In the genomic region with DNA sequence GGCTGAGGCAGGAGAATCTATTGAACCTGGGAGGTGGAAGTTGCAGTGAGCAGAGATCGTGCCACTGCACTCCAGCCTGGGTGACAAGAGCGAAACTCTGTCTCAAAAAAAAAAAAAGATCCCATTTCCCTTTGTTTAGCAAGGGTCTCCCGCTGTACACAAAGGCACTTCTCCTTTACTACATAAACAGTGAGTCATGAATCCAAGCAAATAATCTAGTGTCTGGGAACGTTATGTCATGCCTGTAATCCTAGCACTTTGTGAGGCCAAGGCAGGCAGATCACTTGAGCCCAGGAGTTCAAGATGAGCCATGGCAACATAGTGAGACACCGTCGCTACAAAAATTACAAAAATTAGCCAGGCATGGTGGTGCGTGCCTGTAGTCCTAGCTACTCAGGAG, we compare ENCODE assay signal across 8 cellular contexts. TPM values are rescaled to one million over a fixed set of nuclear protein-coding genes. Genes with fewer than 3 reads are reported as not detected.
DNase-seq lines count a peak whose midpoint lies in the region; ATAC-seq and TF ChIP-seq lines count a peak whose summit lies in the region.
"Not testable (repeated sequence)": the region's sequence is repeated elsewhere in the genome, so short reads cannot be mapped to it uniquely, and the experiment has no call there.

No MANE protein-coding gene starts in this region.

- H3K4me1 Mint-ChIP-seq in HFFc6 (ENCODE audit: low read depth): peaks cover 28% of the 10 kb centered on the region

- H3K9me3 ChIP-seq in RWPE2 (ENCODE audit: severe bottlenecking); mesodermal cell (ENCODE audit: control insufficient read depth, low read length); upper lobe of right lung: not testable (repeated sequence)

- H3K9me3 Mint-ChIP-seq in HFFc6: not testable (repeated sequence)

- H3K27ac ChIP-seq in RWPE2 (ENCODE audit: poor library complexity, severe bottlenecking) (peak overlapping the region; percentile 33), mesodermal cell (ENCODE audit: low read depth, low read length, severe bottlenecking) (peak overlapping the region; percentile 76)
- H3K27ac ChIP-seq in upper lobe of right lung: not testable (repeated sequence)

- H3K27me3 ChIP-seq in RWPE2 (ENCODE audit: insufficient read depth, poor library complexity, severe bottlenecking); upper lobe of right lung: not testable (repeated sequence)

- not testable (repeated sequence) for H3K4me3 ChIP-seq in RWPE2 (ENCODE audit: severe bottlenecking); fibroblast of villous mesenchyme (ENCODE audit: low read depth, low read length); mesodermal cell (ENCODE audit: extremely low read depth, insufficient read depth, low read length, poor library complexity, severe bottlenecking); upper lobe of right lung

- not testable (repeated sequence) for TF ChIP-seq CTCF in HFFc6 (IDR thresholded peaks at IDR 0.05); RWPE2 (IDR thresholded peaks at IDR 0.05; ENCODE audit: poor library complexity, severe bottlenecking); fibroblast of villous mesenchyme (IDR thresholded peaks at IDR 0.05; ENCODE audit: insufficient read depth, low read depth, low read length); upper lobe of right lung (IDR thresholded peaks at IDR 0.05)

- not testable (repeated sequence) for H3K36me3 ChIP-seq in RWPE2 (ENCODE audit: low read depth); mesodermal cell (ENCODE audit: control insufficient read depth, insufficient read depth, low read length); upper lobe of right lung

- H3K4me1 ChIP-seq in RWPE2 (ENCODE audit: insufficient read depth, poor library complexity, severe bottlenecking); mesodermal cell (ENCODE audit: control insufficient read depth, insufficient read depth, low read length, poor library complexity, severe bottlenecking); upper lobe of right lung: not testable (repeated sequence)

- 91% methylated on average over 5 to 7 of the region's 7 CpGs for WGBS in mesodermal cell (ENCODE audit: insufficient coverage in 2 of 2), 2 experiments

- peak overlapping the region; percentile 63 for H3K27ac Mint-ChIP-seq in HFFc6

- DNase-seq in COLO668 (lab: John Stamatoyannopoulos, UW; ENCODE audit: unreplicated experiment) (peak; percentile 34), HFFc6 (peak; percentile 73), NCI-H2196 (lab: John Stamatoyannopoulos, UW; ENCODE audit: unreplicated experiment) (peak; percentile 16), brain pericyte (ENCODE audit: low read depth, low spot score) (peak; percentile 67), fibroblast of villous mesenchyme (ENCODE audit: low read depth) (peak; percentile 78)
- not testable (repeated sequence) for DNase-seq in RWPE2 (ENCODE audit: low spot score); upper lobe of right lung

- ATAC-seq in RWPE2 (ENCODE audit: low read depth) (peak; percentile 92), upper lobe of right lung (peak; percentile 68)

- not testable (repeated sequence) for H3K36me3 Mint-ChIP-seq in HFFc6 (ENCODE audit: low read depth)

- H3K27me3 Mint-ChIP-seq in HFFc6 (ENCODE audit: insufficient read depth): not testable (repeated sequence)

- H3K4me3 Mint-ChIP-seq in HFFc6: not testable (repeated sequence)

- intact Hi-C loops in upper lobe of right lung (cut with DNase I): not testable (repeated sequence)

RNA-seq across cellular contexts. Expression of a gene that starts 16.7 kb away (rescaled TPM):
- 100 to 1,000 TPM in 1 of 6 experiments, 10 to 100 TPM in 5; 51.2 to 117 (median 56.2) TPM for total RNA-seq in HFFc6 (2021; fragmentation: NEBNext Ultra II Directional; extraction: Animal tissue kit (Norgen Biotek cat#: 25700))
- 24.2 and 28.0 TPM in 2 replicates for total RNA-seq in fibroblast of villous mesenchyme
- polyA plus RNA-seq in mesodermal cell (2013, experiment 1 of 2): 8.6 TPM
- 5.9 TPM for polyA plus RNA-seq in mesodermal cell (2013, experiment 2 of 2)
- total RNA-seq in upper lobe of right lung: 54.0 TPM

RNA-seq across cellular contexts. Expression of a gene that starts 35.7 kb away (rescaled TPM):
- total RNA-seq in HFFc6 (2021; fragmentation: NEBNext Ultra II Directional; extraction: Animal tissue kit (Norgen Biotek cat#: 25700)): 10 to 100 TPM; 41.1 to 96.3 (median 79.9) TPM
- total RNA-seq in fibroblast of villous mesenchyme: 30.6 and 31.5 TPM in 2 replicates
- polyA plus RNA-seq in mesodermal cell (2013, experiment 1 of 2): 51.8 TPM
- 50.5 TPM for polyA plus RNA-seq in mesodermal cell (2013, experiment 2 of 2)
- 22.1 TPM for total RNA-seq in upper lobe of right lung
